Comparison of ENCODE assay signal across 17 cellular contexts in the genomic region with DNA sequence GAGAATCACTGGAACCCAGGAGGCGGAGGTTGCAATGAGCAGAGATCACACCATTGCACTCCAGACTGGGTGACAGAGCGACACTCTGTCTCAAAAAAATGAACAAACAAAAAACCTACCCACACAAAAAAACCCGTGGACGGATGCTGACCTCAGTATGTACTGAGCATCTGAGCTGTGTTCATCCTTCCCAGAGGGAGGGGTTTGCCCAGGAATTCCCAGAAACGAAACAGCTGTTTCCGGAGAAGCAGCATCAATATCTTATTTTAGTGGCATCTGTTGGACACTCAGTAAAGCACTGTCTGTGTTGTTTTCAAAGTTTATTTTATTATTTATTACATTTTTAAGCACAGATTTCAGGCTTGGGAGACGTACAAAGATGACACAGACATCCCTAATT. TPM values are rescaled to one million over a fixed set of nuclear protein-coding genes. Genes with fewer than 3 reads are reported as not detected.
DNase-seq lines count a peak whose midpoint lies in the region; ATAC-seq and TF ChIP-seq lines count a peak whose summit lies in the region.
"Had no signal": no experiment of that assay in that cellular context is flagged by ENCODE, and none has a peak within 500 bp of the region (broad histone marks: within the 10 kb centered on the region; RNA-seq: fewer than 3 reads in every experiment).

No MANE protein-coding gene starts in this region.

- H3K9ac ChIP-seq in GM23248: no peak overlapping the region
- H3K9ac ChIP-seq: BLaER1 had no signal

- H3K4me1 ChIP-seq in GM23248 (ENCODE audit: insufficient read depth): no peaks in the 10 kb centered on the region
- H3K4me1 ChIP-seq in left lung: no peaks in the 10 kb centered on the region
- H3K4me1 ChIP-seq: HAP-1 had no signal

- H3K27ac ChIP-seq in GM23248: no peak overlapping the region
- H3K27ac ChIP-seq in left lung: no peak overlapping the region
- H3K27ac ChIP-seq: BLaER1 had no signal

- H4K20me1 ChIP-seq in GM23248 (ENCODE audit: insufficient read depth): no peaks in the 10 kb centered on the region
- H4K20me1 ChIP-seq: BLaER1 had no signal

- intact Hi-C loops in left lung (cut with DNase I): no loop called here

- no peaks in the 10 kb centered on the region for H3F3A ChIP-seq in GM23248 (ENCODE audit: insufficient read depth)

- TF ChIP-seq CTCF in AG10803 (conservative IDR thresholded peaks at IDR 0.05; ENCODE audit: low read length): no peak
- no peak for TF ChIP-seq CTCF in fibroblast of mammary gland (conservative IDR thresholded peaks at IDR 0.05; ENCODE audit: control insufficient read depth, insufficient read depth, low read depth, low read length)
- no peak for TF ChIP-seq CTCF in left lung (IDR thresholded peaks at IDR 0.05)

- H3K36me3 ChIP-seq in GM23248 (ENCODE audit: low read depth) (no peaks in the 10 kb centered on the region), left lung (no peaks in the 10 kb centered on the region)
- H3K36me3 ChIP-seq: BLaER1, HAP-1 had no signal

- no peaks in the 10 kb centered on the region for H3K79me2 ChIP-seq in GM23248 (ENCODE audit: insufficient read depth)

- H3K9me3 ChIP-seq in GM23248 (ENCODE audit: low read depth): no peaks in the 10 kb centered on the region
- H3K9me3 ChIP-seq in left lung: no peaks in the 10 kb centered on the region
- H3K9me3 ChIP-seq: BLaER1, HAP-1 had no signal

- in situ Hi-C loops in GM23248 (cut with MboI): no loop called here

- H3K27me3 ChIP-seq in GM23248 (replicated peaks; ENCODE audit: insufficient read depth) (no peaks in the 10 kb centered on the region), left lung (no peaks in the 10 kb centered on the region)
- H3K27me3 ChIP-seq: BLaER1 had no signal

- H3K4me2 ChIP-seq in GM23248 (ENCODE audit: unreplicated experiment): no peak overlapping the region
- H3K4me2 ChIP-seq: BLaER1 had no signal

- H3K9me2 ChIP-seq in GM23248 (ENCODE audit: insufficient read depth): no peaks in the 10 kb centered on the region

- no peak overlapping the region for H2AFZ ChIP-seq in GM23248

- H3K4me3 ChIP-seq in AG10803 (ENCODE audit: low read length) (no peak overlapping the region), GM23248 (no peak overlapping the region), fibroblast of mammary gland (ENCODE audit: control insufficient read depth, low read depth, low read length) (no peak overlapping the region), left lung (no peak overlapping the region)
- H3K4me3 ChIP-seq: BLaER1, HAP-1 had no signal

- peak; percentile 25 for DNase-seq in AG10803 (ENCODE audit: low read depth)
- DNase-seq in GM23248: peak; percentile 26
- DNase-seq in fibroblast of mammary gland (ENCODE audit: low read depth): peak; percentile 27
- peak; percentile 90 for DNase-seq in myocyte (ENCODE audit: low read depth)
- no peak for DNase-seq in GOT3 (lab: John Stamatoyannopoulos, UW)
- no peak for DNase-seq in NCI-H2081 (lab: John Stamatoyannopoulos, UW)
- DNase-seq in left lung: no peak
- DNase-seq: 8988T; CD4-positive, alpha-beta memory T cell; DMS 273 treated with DMSO at 0.1 percent for 48 hours; DMS53; DND-41; KG1 had no signal

- WGBS in GM23248 (ENCODE audit: low coverage in 1 of 2, low lambda C conversion rate in 2 of 2, missing lambda C conversion rate in 2 of 2), 2 experiments: 6 to 16% methylated on average over 7 of the region's 7 CpGs

- no peak for ATAC-seq in HG02610 (IDR thresholded peaks at IDR 0.05; ENCODE audit: unreplicated experiment)
- no peak for ATAC-seq in left lung

RNA-seq across cellular contexts. Expression of gene NANP, which starts 18.7 kb away (rescaled TPM):
- 4.0 and 7.1 TPM in 2 replicates for total RNA-seq in GM23248 (2014; rRNA removed; shearing (Covaris generic))
- 7.5 and 7.7 TPM in 2 replicates for polyA plus RNA-seq in GM23248 (2016; fragmentation: Nextera tagmentation; extraction: Ambion mirVana)
- total RNA-seq in myocyte (7.0 and 9.9 TPM in 2 replicates), left lung (1 to 10 TPM; 4.7 to 7.4 TPM)
- polyA plus RNA-seq in myocyte (2012): 3.7 TPM

RNA-seq across cellular contexts. Expression of gene NINL, which starts 19.8 kb away (rescaled TPM):
- 3.4 and 10.2 TPM in 2 replicates for total RNA-seq in GM23248 (2014; rRNA removed; shearing (Covaris generic))
- polyA plus RNA-seq in GM23248 (2016; fragmentation: Nextera tagmentation; extraction: Ambion mirVana): 1.9 and 2.6 TPM in 2 replicates
- total RNA-seq in myocyte (4.7 and 6.3 TPM in 2 replicates), left lung (10 to 100 TPM in 1 of 2 donors, 1 to 10 TPM in 1; 9.6 to 17.0 TPM)
- polyA plus RNA-seq in myocyte (2012): 4.9 TPM
- total RNA-seq: HT-29 had no signal

Comparison
In these comparisons a context has a peak if more than half of its experiments do, and no peak if none do; other contexts are left out.
1. DNase-seq: peak in AG10803 (single experiment), GM23248 (single experiment), fibroblast of mammary gland (single experiment) and myocyte (single experiment); none in GOT3 (single experiment), NCI-H2081 (0 of 2) and left lung (0 of 2).